21 cellular contexts compared by ENCODE assay signal in the genomic region with DNA sequence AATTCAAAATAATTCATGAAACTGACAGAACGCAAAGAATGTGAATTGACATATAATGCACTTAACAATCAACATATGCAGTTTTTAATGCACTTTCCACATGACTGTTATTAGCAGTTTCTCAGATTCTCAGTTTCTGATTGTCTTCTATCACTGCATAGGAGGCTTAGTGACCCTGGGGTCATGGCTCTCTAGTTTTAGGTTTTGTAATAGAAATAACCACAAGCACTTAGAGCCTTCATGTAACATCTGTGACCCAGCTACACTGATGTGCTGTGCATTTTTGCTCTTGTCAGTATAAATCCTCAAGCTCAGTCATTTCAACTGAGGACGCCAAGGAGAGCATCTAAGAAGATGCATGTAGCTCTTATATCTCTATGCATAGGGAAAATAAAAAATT.
DNase-seq lines count a peak whose midpoint lies in the region; ATAC-seq and TF ChIP-seq lines count a peak whose summit lies in the region.
"Had no signal": no experiment of that assay in that cellular context is flagged by ENCODE, and none has a peak within 500 bp of the region (broad histone marks: within the 10 kb centered on the region; RNA-seq: fewer than 3 reads in every experiment).

No MANE protein-coding gene starts in this region.

- H3K4me3 ChIP-seq in KMS-11 (IDR thresholded peaks at IDR 0.05; ENCODE audit: insufficient read depth, low read depth, low read length) (no peak overlapping the region), spleen (no peak overlapping the region)
- H3K4me3 ChIP-seq: A549; BLaER1 treated with 17β-estradiol and CSF1 and Interleukin-3, amounts not matched to agents 10 nM and 100 nM; GM12878 had no signal

- 77 to 86% (median 81%) methylated on average over 2 of the region's 2 CpGs for WGBS in spleen, 5 donors

- H3K4me1 ChIP-seq in KMS-11 (ENCODE audit: low read depth, poor library complexity, severe bottlenecking) (peaks cover 24% of the 10 kb centered on the region), spleen (no peaks in the 10 kb centered on the region)
- H3K4me1 ChIP-seq: A549; BLaER1 treated with 17β-estradiol and CSF1 and Interleukin-3, amounts not matched to agents 10 nM and 100 nM; Caco-2 had no signal

- ATAC-seq in GM19035 (IDR thresholded peaks at IDR 0.05; ENCODE audit: unreplicated experiment): no peak
- ATAC-seq: A549; CD8-positive, alpha-beta T cell; GM12878 had no signal

- DNase-seq in NCI-H69 (lab: John Stamatoyannopoulos, UW) (peak; percentile 15), retina (peak; percentile 26), spleen (no peak)
- DNase-seq: AML-193; Caco-2; Calu3; CD4-positive, alpha-beta T cell; CD8-positive, alpha-beta T cell; DMS153; DMS53; DMS79; DND-41; EL; GDM1 had no signal

- H2AFZ ChIP-seq in KMS-11 (ENCODE audit: low read depth): no peak overlapping the region

- H4K20me1 ChIP-seq in KMS-11 (ENCODE audit: insufficient read depth): no peaks in the 10 kb centered on the region
- H4K20me1 ChIP-seq: BLaER1 treated with 17β-estradiol and CSF1 and Interleukin-3, amounts not matched to agents 10 nM and 100 nM had no signal

- peak overlapping the region; percentile 15; the same call in 1 of the 2 replicates for H3K4me2 ChIP-seq in KMS-11
- H3K4me2 ChIP-seq: A549; BLaER1 treated with 17β-estradiol and CSF1 and Interleukin-3, amounts not matched to agents 10 nM and 100 nM had no signal

- no peak for TF ChIP-seq POLR2A in spleen (IDR thresholded peaks at IDR 0.05)

- no peak overlapping the region for H3K9ac ChIP-seq in KMS-11
- H3K9ac ChIP-seq: BLaER1 treated with 17β-estradiol and CSF1 and Interleukin-3, amounts not matched to agents 10 nM and 100 nM had no signal

- H3K27me3 ChIP-seq in KMS-11 (ENCODE audit: insufficient read depth, low read depth) (no peaks in the 10 kb centered on the region), spleen (replicated peaks in 1 of 7) (no peaks in the 10 kb centered on the region)
- H3K27me3 ChIP-seq: BLaER1 treated with 17β-estradiol and CSF1 and Interleukin-3, amounts not matched to agents 10 nM and 100 nM had no signal

- TF ChIP-seq CTCF in KMS-11 (conservative IDR thresholded peaks at IDR 0.05; ENCODE audit: low read depth, low read length) (no peak), spleen (IDR thresholded peaks at IDR 0.05 in 8 of 11, conservative IDR thresholded peaks at IDR 0.05 in 3 of 11) (no peak)

- H3K27ac ChIP-seq in KMS-11: no peak overlapping the region
- no peak overlapping the region for H3K27ac ChIP-seq in spleen
- H3K27ac ChIP-seq: 22Rv1; A549; BLaER1 treated with 17β-estradiol and CSF1 and Interleukin-3, amounts not matched to agents 10 nM and 100 nM; C4-2B had no signal

- H3K79me2 ChIP-seq in KMS-11 (ENCODE audit: insufficient read depth, low read depth): no peaks in the 10 kb centered on the region

- H3K36me3 ChIP-seq in KMS-11 (ENCODE audit: insufficient read depth) (no peaks in the 10 kb centered on the region), spleen (no peaks in the 10 kb centered on the region)
- H3K36me3 ChIP-seq: BLaER1 treated with 17β-estradiol and CSF1 and Interleukin-3, amounts not matched to agents 10 nM and 100 nM had no signal

- peaks cover 0 to 6% (median 0%) of the 10 kb centered on the region in 8 donors for H3K9me3 ChIP-seq in spleen
- H3K9me3 ChIP-seq: A549; BLaER1 treated with 17β-estradiol and CSF1 and Interleukin-3, amounts not matched to agents 10 nM and 100 nM; Caco-2 had no signal

- intact Hi-C loops in spleen (cut with DNase I; ENCODE audit: low total_unique reads): no loop called here
